17 cellular contexts compared by ENCODE assay signal in the genomic region with DNA sequence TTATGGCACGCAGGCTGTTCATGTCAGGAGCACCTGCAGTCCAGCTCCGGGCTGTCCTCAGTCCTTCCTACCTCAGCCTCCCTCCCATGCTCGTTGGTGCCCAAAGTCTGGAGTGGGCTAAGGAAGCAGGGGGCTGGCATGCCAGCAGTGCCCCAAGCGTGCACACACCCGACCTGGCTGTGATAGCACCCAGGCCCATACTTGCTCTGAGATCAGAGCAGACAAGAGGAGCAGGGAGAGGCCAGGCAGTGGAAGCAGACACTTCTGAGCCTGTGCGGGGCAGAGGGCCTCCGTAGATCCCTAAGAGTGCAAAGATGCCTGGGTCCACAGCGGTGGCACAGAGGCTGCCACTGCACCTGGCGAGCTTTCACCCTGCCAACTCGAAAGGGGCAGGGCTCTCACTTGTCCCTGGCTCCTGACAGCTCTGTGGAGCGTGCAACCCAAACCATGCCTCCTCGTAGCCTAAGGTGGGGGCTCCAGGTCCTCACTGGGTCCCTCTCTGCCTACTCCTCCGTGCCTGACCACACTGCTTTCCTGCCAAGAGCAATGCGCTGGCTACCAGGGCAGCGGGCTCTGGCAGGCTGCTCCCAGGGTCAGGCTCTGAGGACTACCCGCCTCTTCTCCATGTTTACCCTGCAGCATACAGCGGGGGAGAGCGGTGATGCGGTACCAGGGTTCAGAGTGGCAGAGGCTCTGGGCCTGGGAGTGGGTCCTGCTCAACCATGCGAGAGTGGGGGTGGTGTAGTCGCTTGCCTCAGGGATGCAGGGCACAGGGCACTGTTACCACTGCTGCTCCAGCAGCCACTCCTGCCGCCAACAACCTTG.
"Had no signal": no experiment of that assay in that cellular context is flagged by ENCODE, and none has a peak within 500 bp of the region (broad histone marks: within the 10 kb centered on the region; RNA-seq: fewer than 3 reads in every experiment).

No MANE protein-coding gene starts in this region.

- H3K9me3 ChIP-seq: transverse colon had no signal

- DNase-seq: activated B cell treated with CpG ODN at 0.5 μM for 24 hours; activated CD4-positive, alpha-beta T cell treated with anti-CD3 and anti-CD28 coated beads, Interleukin-2, amount 10 ng/mL, durations not matched to agents 24 days and 14 days; activated CD8-positive, alpha-beta memory T cell treated with anti-CD3 and anti-CD28 coated beads, Interleukin-2, amount 50 U/mL, for 4 hours; activated CD8-positive, alpha-beta T cell treated with anti-CD3 and anti-CD28 coated beads, Interleukin-2, amount 10 ng/mL, durations not matched to agents 7 days and 5 days; activated effector memory CD4-positive, alpha-beta T cell treated with anti-CD3 and anti-CD28 coated beads, Interleukin-2, amount 50 U/mL, for 16 hours; activated T-cell treated with anti-CD3 and anti-CD28 coated beads, Interleukin-2, amount 50 U/mL, for 48 hours; brain microvascular endothelial cell; cortex of kidney; effector CD8-positive, alpha-beta T cell; foreskin melanocyte; heart right ventricle; midbrain; stimulated activated naive B cell treated with anti-CD40 and anti-IgM and Interleukin-4, amounts not matched to agents 10 μg/mL and 1 μg/mL and 100 μg/mL, for 72 hours; substantia nigra; transverse colon had no signal

- H3K4me3 ChIP-seq: heart right ventricle, transverse colon had no signal

- H3K4me1 ChIP-seq: heart right ventricle, transverse colon had no signal

- H3K27ac ChIP-seq: brain microvascular endothelial cell, heart right ventricle, transverse colon had no signal

- H3K36me3 ChIP-seq: brain microvascular endothelial cell, heart right ventricle, transverse colon had no signal

- ATAC-seq: activated CD8-positive, alpha-beta T cell treated with anti-CD3 and anti-CD28 coated beads, Interleukin-2, amount 10 ng/mL, durations not matched to agents 7 days and 5 days; activated naive CD4-positive, alpha-beta T cell treated with anti-CD3 and anti-CD28 coated beads, Interleukin-2, amount 50 U/mL, for 72 hours; heart right ventricle; left lobe of liver had no signal

- H3K27me3 ChIP-seq: brain microvascular endothelial cell, heart right ventricle, transverse colon had no signal
